Comparison of ENCODE assay signal across 14 cellular contexts in genomic region chr6:41641352-41641925, GRCh38. TPM values are rescaled to one million over a fixed set of nuclear protein-coding genes. Genes with fewer than 3 reads are reported as not detected.
"Had no signal": no experiment of that assay in that cellular context is flagged by ENCODE, and none has a peak within 500 bp of the region (broad histone marks: within the 10 kb centered on the region; RNA-seq: fewer than 3 reads in every experiment).

No MANE protein-coding gene starts in this region.

- H3K9ac ChIP-seq: parathyroid adenoma had no signal

- H3K4me1 Mint-ChIP-seq: activated CD4-positive, alpha-beta T cell treated with anti-CD3 and anti-CD28 coated beads, Interleukin-2, amount 10 ng/mL, durations not matched to agents 24 days and 14 days; activated T-helper 17 cell treated with anti-CD3 and anti-CD28 coated beads, Interleukin-2, amount 50 U/mL, for 72 hours had no signal

- DNase-seq: activated B cell treated with CpG ODN at 0.5 μM for 24 hours; activated CD4-positive, alpha-beta T cell treated with anti-CD3 and anti-CD28 coated beads, Interleukin-2, amount 10 ng/mL, durations not matched to agents 24 days and 14 days; activated naive CD4-positive, alpha-beta T cell treated with anti-CD3 and anti-CD28 coated beads, Interleukin-2, amount 10 ng/mL, durations not matched to agents 7 days and 5 days; cortex of kidney; effector memory CD4-positive, alpha-beta T cell; hypothalamus; right cardiac atrium; stimulated activated naive CD4-positive, alpha-beta T cell treated with Interleukin-2 at 50 U/mL for 16 hours had no signal

- H3K4me3 Mint-ChIP-seq: activated B cell treated with CpG ODN at 0.5 μM for 24 hours; activated CD4-positive, alpha-beta T cell treated with anti-CD3 and anti-CD28 coated beads, Interleukin-2, amount 10 ng/mL, durations not matched to agents 24 days and 14 days; activated naive CD4-positive, alpha-beta T cell treated with anti-CD3 and anti-CD28 coated beads, Interleukin-2, amount 10 ng/mL, durations not matched to agents 7 days and 5 days; activated T-helper 17 cell treated with anti-CD3 and anti-CD28 coated beads, Interleukin-2, amount 50 U/mL, for 72 hours; central memory CD8-positive, alpha-beta T cell; natural killer cell treated with Interleukin-12 subunit alpha and Interleukin-12 subunit beta and Interleukin-15 and Interleukin-18, amount 100 ng/mL, for 72 hours had no signal

- H3K27ac Mint-ChIP-seq: activated B cell treated with CpG ODN at 0.5 μM for 24 hours; activated CD4-positive, alpha-beta T cell treated with anti-CD3 and anti-CD28 coated beads, Interleukin-2, amount 10 ng/mL, durations not matched to agents 24 days and 14 days; activated naive CD4-positive, alpha-beta T cell treated with anti-CD3 and anti-CD28 coated beads, Interleukin-2, amount 10 ng/mL, durations not matched to agents 7 days and 5 days; activated T-helper 17 cell treated with anti-CD3 and anti-CD28 coated beads, Interleukin-2, amount 50 U/mL, for 72 hours; natural killer cell treated with Interleukin-12 subunit alpha and Interleukin-12 subunit beta and Interleukin-15 and Interleukin-18, amount 100 ng/mL, for 72 hours had no signal

- H3K9me3 Mint-ChIP-seq: activated B cell treated with CpG ODN at 0.5 μM for 24 hours; activated CD4-positive, alpha-beta T cell treated with anti-CD3 and anti-CD28 coated beads, Interleukin-2, amount 10 ng/mL, durations not matched to agents 24 days and 14 days; activated naive CD4-positive, alpha-beta T cell treated with anti-CD3 and anti-CD28 coated beads, Interleukin-2, amount 10 ng/mL, durations not matched to agents 7 days and 5 days; activated T-helper 17 cell treated with anti-CD3 and anti-CD28 coated beads, Interleukin-2, amount 50 U/mL, for 72 hours; central memory CD8-positive, alpha-beta T cell; natural killer cell treated with Interleukin-12 subunit alpha and Interleukin-12 subunit beta and Interleukin-15 and Interleukin-18, amount 100 ng/mL, for 72 hours had no signal

- H3K36me3 Mint-ChIP-seq: activated naive CD4-positive, alpha-beta T cell treated with anti-CD3 and anti-CD28 coated beads, Interleukin-2, amount 10 ng/mL, durations not matched to agents 7 days and 5 days; natural killer cell treated with Interleukin-12 subunit alpha and Interleukin-12 subunit beta and Interleukin-15 and Interleukin-18, amount 100 ng/mL, for 72 hours had no signal

- H3K79me2 ChIP-seq: parathyroid adenoma had no signal

- H3K27ac ChIP-seq: epithelial cell of prostate, parathyroid adenoma had no signal

RNA-seq across cellular contexts. Expression of gene MDFI, which starts 3.2 kb away (rescaled TPM):
- total RNA-seq: activated B cell treated with CpG ODN at 0.5 μM for 24 hours; activated CD4-positive, alpha-beta T cell treated with anti-CD3 and anti-CD28 coated beads, Interleukin-2, amount 10 ng/mL, durations not matched to agents 24 days and 14 days; activated T-helper 17 cell treated with anti-CD3 and anti-CD28 coated beads, Interleukin-2, amount 50 U/mL, for 72 hours; natural killer cell treated with Interleukin-12 subunit alpha and Interleukin-12 subunit beta and Interleukin-15 and Interleukin-18, amount 100 ng/mL, for 72 hours; T-helper 1 cell treated with Interleukin-12 subunit alpha and Interleukin-12 subunit beta and Interleukin-4 antibody, amounts not matched to agents 30 ng/mL and 1 ng/mL, for 36 hours had no signal
